In the genomic region with DNA sequence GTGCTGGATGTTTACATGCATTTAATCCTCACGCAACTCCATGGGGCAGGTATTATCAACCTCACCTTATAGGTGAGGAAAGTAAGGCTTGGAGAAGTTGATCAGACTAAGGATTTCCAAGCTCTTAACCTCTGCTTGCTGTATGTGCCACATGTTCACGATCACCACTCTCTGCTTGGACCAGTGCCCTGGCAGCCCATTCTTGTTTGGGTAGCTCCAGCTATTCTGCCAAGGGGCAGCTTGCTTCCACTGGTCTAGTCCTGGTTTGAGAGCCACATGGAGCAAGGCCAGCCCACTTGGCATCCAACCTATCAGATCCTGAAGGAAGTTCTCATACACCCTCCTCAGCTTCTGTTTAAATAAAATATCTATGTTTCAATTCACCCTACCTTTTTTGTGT, we compare ENCODE assay signal across 23 cellular contexts. TPM values are rescaled to one million over a fixed set of nuclear protein-coding genes. Genes with fewer than 3 reads are reported as not detected.
DNase-seq lines count a peak whose midpoint lies in the region; ATAC-seq and TF ChIP-seq lines count a peak whose summit lies in the region.
"Had no signal": no experiment of that assay in that cellular context is flagged by ENCODE, and none has a peak within 500 bp of the region (broad histone marks: within the 10 kb centered on the region; RNA-seq: fewer than 3 reads in every experiment).

No MANE protein-coding gene starts in this region.

- DNase-seq in NCI-H2029 (lab: John Stamatoyannopoulos, UW) (peak; percentile 79), RPMI7951 (ENCODE audit: low read depth) (peak; percentile 19), Right ventricle myocardium superior (peak; percentile 82), omental fat pad (ENCODE audit: low spot score) (no peak), SIG-M5 treated with dmso at 0.1 percent for 504 hours (lab: John Stamatoyannopoulos, UW; ENCODE audit: unreplicated experiment) (no peak), AG20443 (ENCODE audit: low spot score) (no peak), NCI-H69 (lab: John Stamatoyannopoulos, UW) (no peak)
- DNase-seq: activated CD4-positive, alpha-beta memory T cell treated with anti-CD3 and anti-CD28 coated beads for 36 hours; activated CD8-positive, alpha-beta memory T cell treated with anti-CD3 and anti-CD28 coated beads, Interleukin-2, amount 50 U/mL, for 4 hours; activated naive CD4-positive, alpha-beta T cell treated with anti-CD3 and anti-CD28 coated beads, Interleukin-2, amount 10 ng/mL, durations not matched to agents 7 days and 5 days; CD4-positive, CD25-positive, alpha-beta regulatory T cell; EL; endodermal cell; esophagus squamous epithelium; lower lobe of right lung; NCI-H1048; NCI-H187; sigmoid colon; stimulated activated naive CD4-positive, alpha-beta T cell; testis; uterus had no signal

- peak; percentile 82 for ATAC-seq in Right ventricle myocardium superior (ENCODE audit: poor library complexity)
- peak; percentile 71 for ATAC-seq in omental fat pad (ENCODE audit: low FRiP score)
- ATAC-seq: activated CD4-positive, CD25-positive, alpha-beta regulatory T cell treated with anti-CD3 and anti-CD28 coated beads, Interleukin-2, amount 50 U/mL, for 24 hours; GM23338; lower lobe of right lung had no signal

- TF ChIP-seq CTCF in omental fat pad (IDR thresholded peaks at IDR 0.05) = no peak

- intact Hi-C loops in Right ventricle myocardium superior (cut with DNase I) = no loop called here

RNA-seq across cellular contexts. Expression of gene PLB1, which starts 14.3 kb away (rescaled TPM):
- total RNA-seq in RPMI7951 (2014; rRNA removed; shearing (Covaris generic)) = 0.12 and 1.6 TPM in 2 replicates
- total RNA-seq in Right ventricle myocardium superior (1.8 TPM), omental fat pad (10 to 100 TPM in 2 of 4 donors, 1 to 10 TPM in 2; 6.3 to 15.4 (median 10.9) TPM)

Comparison
In these comparisons a context has a peak if more than half of its experiments do, and no peak if none do; other contexts are left out.
1. DNase-seq: peak in NCI-H2029 (single experiment), RPMI7951 (single experiment) and Right ventricle myocardium superior (single experiment); none in omental fat pad (single experiment), SIG-M5 treated with dmso at 0.1 percent for 504 hours (single experiment), AG20443 (single experiment) and NCI-H69 (single experiment).